Comparison of ENCODE assay signal across 14 cellular contexts in the genomic region with DNA sequence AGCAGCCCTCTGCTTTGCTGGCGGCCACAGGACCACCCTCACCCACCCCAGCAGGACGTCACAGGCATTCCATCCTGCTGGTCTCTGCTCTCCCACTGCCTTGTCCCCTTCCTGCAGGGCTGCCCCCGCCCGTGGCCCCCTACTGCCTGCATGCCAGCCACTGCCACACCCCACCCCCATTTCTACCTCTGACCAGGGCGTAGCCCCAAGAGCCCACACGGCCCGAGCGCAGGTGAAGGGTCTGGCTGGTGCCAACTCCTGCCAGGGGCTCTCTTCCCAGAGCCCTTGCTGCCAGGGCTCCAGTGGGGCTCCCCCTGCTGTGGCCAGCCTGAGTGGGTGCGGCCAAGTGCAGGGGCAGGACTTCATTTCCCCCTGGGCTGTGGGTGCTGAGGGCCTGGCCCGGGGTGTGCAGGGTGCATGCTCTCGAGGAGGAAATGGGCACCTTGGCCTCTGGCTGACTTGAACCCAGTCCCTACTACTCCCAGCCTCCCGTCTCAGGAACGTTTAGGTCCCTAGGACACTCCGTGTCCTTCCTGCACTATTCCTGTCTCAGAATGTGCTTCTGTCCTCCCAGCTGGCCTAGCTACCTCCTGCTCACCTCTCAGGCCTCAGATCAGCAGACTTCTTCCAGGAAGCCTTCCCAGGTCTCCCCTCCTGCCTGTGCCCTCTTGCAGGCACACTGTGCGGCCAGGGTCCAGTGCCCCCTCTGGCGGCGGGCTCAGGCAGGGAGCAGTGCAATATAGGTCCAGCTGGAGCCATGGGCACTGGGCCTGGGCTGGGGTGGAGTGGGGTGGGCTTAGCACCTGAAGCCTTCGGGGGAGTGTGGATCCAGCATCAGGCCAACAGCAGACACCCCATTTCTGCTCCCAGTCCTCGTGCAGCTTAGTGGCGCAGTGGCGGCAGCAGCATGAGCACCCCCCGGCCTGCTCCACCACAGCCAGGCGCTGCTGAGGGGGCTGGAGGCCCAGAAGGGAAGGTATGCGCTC. TPM values are rescaled to one million over a fixed set of nuclear protein-coding genes. Genes with fewer than 3 reads are reported as not detected.
A peak's percentile ranks its signal among the peaks of the same experiment; 100 is the strongest.
DNase-seq lines count a peak whose midpoint lies in the region; ATAC-seq and TF ChIP-seq lines count a peak whose summit lies in the region.
"Had no signal": no experiment of that assay in that cellular context is flagged by ENCODE, and none has a peak within 500 bp of the region (broad histone marks: within the 10 kb centered on the region; RNA-seq: fewer than 3 reads in every experiment).

No MANE protein-coding gene starts in this region.

- H3K9me3 ChIP-seq in PC-3 (ENCODE audit: low read length) (no peaks in the 10 kb centered on the region), smooth muscle cell (replicated peaks; ENCODE audit: low read depth) (no peaks in the 10 kb centered on the region), OCI-LY7 (ENCODE audit: low read length) (no peaks in the 10 kb centered on the region)
- H3K9me3 ChIP-seq: adrenal gland had no signal

- H3K4me1 ChIP-seq in PC-3 (ENCODE audit: insufficient read depth, low read length), result no peaks in the 10 kb centered on the region
- no peaks in the 10 kb centered on the region for H3K4me1 ChIP-seq in smooth muscle cell (ENCODE audit: low read depth)
- H3K4me1 ChIP-seq in OCI-LY7 (ENCODE audit: insufficient read depth, low read length, poor library complexity, severe bottlenecking), result peaks cover 6% of the 10 kb centered on the region
- H3K4me1 ChIP-seq: adrenal gland had no signal

- TF ChIP-seq CTCF in PC-3 (conservative IDR thresholded peaks at IDR 0.05; ENCODE audit: low read depth, low read length) (peak; percentile 47), fibroblast of pulmonary artery (IDR thresholded peaks at IDR 0.05; ENCODE audit: low read length, missing control alignments) (peak; percentile 13), smooth muscle cell (IDR thresholded peaks at IDR 0.05; ENCODE audit: borderline replicate concordance, insufficient read depth, poor library complexity, severe bottlenecking) (peak; percentile 23), OCI-LY7 (conservative IDR thresholded peaks at IDR 0.05; ENCODE audit: low read length) (no peak)

- H3K9me2 ChIP-seq in PC-3 (replicated peaks; ENCODE audit: low read length) (no peaks in the 10 kb centered on the region), OCI-LY7 (ENCODE audit: insufficient read depth, low read length) (no peaks in the 10 kb centered on the region)

- WGBS in smooth muscle cell (ENCODE audit: low lambda C conversion rate), result 81% methylated on average over 22 of the region's 24 CpGs

- DNase-seq in Right ventricle myocardium inferior (ENCODE audit: missing footprints), result peak; percentile 48
- no peak for DNase-seq in left cardiac atrium
- no peak for DNase-seq in PC-3
- no peak for DNase-seq in fibroblast of pulmonary artery (ENCODE audit: low read depth)
- no peak for DNase-seq in smooth muscle cell (lab: John Stamatoyannopoulos, UW; ENCODE audit: unreplicated experiment)
- no peak for DNase-seq in NCI-H146 treated with DMSO at 0.1 percent for 48 hours (lab: John Stamatoyannopoulos, UW; ENCODE audit: unreplicated experiment)
- no peak for DNase-seq in OCI-LY7 (ENCODE audit: low spot score)
- DNase-seq: adrenal gland; DND-41; effector memory CD8-positive, alpha-beta T cell; NCI-H1105; NCI-H446 had no signal

- intact Hi-C loops in Right ventricle myocardium inferior (cut with DNase I), result no loop called here
- intact Hi-C loops in left cardiac atrium (cut with DNase I), result loop anchor here in 1 of 2 donors (5.0 kb wide), 1 partner anchor 207 kb away; no protein-coding TSS in a partner anchor
- intact Hi-C loops in PC-3 (cut with micrococcal nuclease), result no loop called here
- intact Hi-C loops in OCI-LY7 (cut with micrococcal nuclease; ENCODE audit: unreplicated experiment), result no loop called here

- H3K4me3 ChIP-seq in PC-3 (ENCODE audit: low read length) (no peak overlapping the region), fibroblast of pulmonary artery (replicated peaks; ENCODE audit: low read depth, low read length) (no peak overlapping the region), smooth muscle cell (no peak overlapping the region), OCI-LY7 (ENCODE audit: low read depth, low read length, poor library complexity, severe bottlenecking) (no peak overlapping the region)
- H3K4me3 ChIP-seq: adrenal gland had no signal

- H3K27ac ChIP-seq in PC-3 (ENCODE audit: low read length) (no peak overlapping the region), smooth muscle cell (ENCODE audit: low read depth) (no peak overlapping the region), OCI-LY7 (ENCODE audit: low read depth, low read length, poor library complexity, severe bottlenecking) (no peak overlapping the region)
- H3K27ac ChIP-seq: adrenal gland had no signal

- no peaks in the 10 kb centered on the region for H3K79me2 ChIP-seq in PC-3 (ENCODE audit: low read length)
- H3K79me2 ChIP-seq in smooth muscle cell (ENCODE audit: low read depth), result no peaks in the 10 kb centered on the region
- no peaks in the 10 kb centered on the region for H3K79me2 ChIP-seq in OCI-LY7 (ENCODE audit: insufficient read depth, low read depth, low read length)

- H3F3A ChIP-seq in PC-3 (ENCODE audit: low read length, unreplicated experiment), result no peaks in the 10 kb centered on the region
- H3F3A ChIP-seq in smooth muscle cell (ENCODE audit: low read depth), result no peaks in the 10 kb centered on the region

- no peak overlapping the region for H3K9ac ChIP-seq in PC-3 (ENCODE audit: low read length)
- no peak overlapping the region for H3K9ac ChIP-seq in smooth muscle cell (ENCODE audit: low read depth)

- CTCF ChIA-PET in PC-3 (lab: Charles Lee) (interaction anchor here (0.5 kb wide), 1 partner anchor 11 kb away, joined by 4 read pairs; no protein-coding TSS in a partner anchor), OCI-LY7 (lab: Charles Lee; ENCODE audit: unreplicated experiment) (no interaction called here)

- H3K27me3 ChIP-seq in PC-3 (ENCODE audit: low read length) (no peaks in the 10 kb centered on the region), smooth muscle cell (ENCODE audit: low read depth) (peaks cover 18% of the 10 kb centered on the region)

- H3K36me3 ChIP-seq in PC-3 (ENCODE audit: low read depth, low read length), result no peaks in the 10 kb centered on the region
- H3K36me3 ChIP-seq in smooth muscle cell (ENCODE audit: low read depth), result no peaks in the 10 kb centered on the region
- H3K36me3 ChIP-seq in OCI-LY7 (ENCODE audit: insufficient read depth, low read length), result no peaks in the 10 kb centered on the region
- H3K36me3 ChIP-seq: adrenal gland had no signal

- H2AFZ ChIP-seq in PC-3 (ENCODE audit: low read length), result no peak overlapping the region
- no peak overlapping the region for H2AFZ ChIP-seq in smooth muscle cell (ENCODE audit: low read depth)
- H2AFZ ChIP-seq in OCI-LY7 (ENCODE audit: low read length), result no peak overlapping the region

- ATAC-seq in Right ventricle myocardium inferior, result no peak
- ATAC-seq in left cardiac atrium, result no peak
- peak; percentile 34; the same call in 1 of the 2 replicates for ATAC-seq in PC-3
- ATAC-seq in GM18861 (IDR thresholded peaks at IDR 0.05; ENCODE audit: unreplicated experiment), result no peak
- ATAC-seq: effector memory CD8-positive, alpha-beta T cell had no signal

- H4K20me1 ChIP-seq in PC-3 (ENCODE audit: low read length) (no peaks in the 10 kb centered on the region), smooth muscle cell (ENCODE audit: low read depth) (no peaks in the 10 kb centered on the region), OCI-LY7 (ENCODE audit: insufficient read depth, low read length) (no peaks in the 10 kb centered on the region)

- BruUV-seq in PC-3 (replicated peaks; lab: Mats Ljungman, UMichigan) (no TSS peak), OCI-LY7 (replicated peaks; lab: Mats Ljungman, UMichigan) (no TSS peak)

- H3K4me2 ChIP-seq in PC-3 (ENCODE audit: low read length), result no peak overlapping the region
- H3K4me2 ChIP-seq in smooth muscle cell, result no peak overlapping the region
- no peak overlapping the region for H3K4me2 ChIP-seq in OCI-LY7 (ENCODE audit: low read length)

- POLR2A ChIA-PET in PC-3 (lab: Charles Lee; ENCODE audit: unreplicated experiment) (no interaction called here), OCI-LY7 (lab: Charles Lee) (no interaction called here)

RNA-seq across cellular contexts. Expression of a gene that starts 1.4 kb away (rescaled TPM):
- not detected for total RNA-seq in Right ventricle myocardium inferior
- under 1 TPM in 1 of 2 donors, not detected in 1; 0.47 TPM for total RNA-seq in left cardiac atrium
- total RNA-seq in PC-3 (2014; rRNA removed), result not detected in 2 replicates
- total RNA-seq in smooth muscle cell, result not detected in 2 replicates
- not detected in 2 replicates for polyA plus RNA-seq in smooth muscle cell
- total RNA-seq in OCI-LY7 (2014; rRNA removed; shearing (Covaris generic)), result not detected in 2 replicates
- total RNA-seq in OCI-LY7 (2022), result not detected in 2 replicates
- total RNA-seq: adrenal gland, ureter had no signal
- polyA plus RNA-seq: adrenal gland had no signal

RNA-seq across cellular contexts. Expression of a gene that starts 9.1 kb away (rescaled TPM):
- 1.2 TPM for total RNA-seq in Right ventricle myocardium inferior
- under 1 TPM; 0.91 to 0.92 TPM for total RNA-seq in left cardiac atrium
- 1.4 and 2.0 TPM in 2 replicates for total RNA-seq in PC-3 (2014; rRNA removed)
- total RNA-seq in smooth muscle cell, result not detected in 2 replicates
- polyA plus RNA-seq in smooth muscle cell, result not detected in 2 replicates
- not detected in 2 replicates for total RNA-seq in OCI-LY7 (2014; rRNA removed; shearing (Covaris generic))
- not detected in 2 replicates for total RNA-seq in OCI-LY7 (2022)

RNA-seq across cellular contexts. Expression of a gene that starts 28.1 kb away (rescaled TPM):
- 68.9 TPM for total RNA-seq in Right ventricle myocardium inferior
- 10 to 100 TPM; 57.3 to 79.2 TPM for total RNA-seq in left cardiac atrium
- total RNA-seq in PC-3 (2014; rRNA removed), result 73.0 and 89.2 TPM in 2 replicates
- total RNA-seq in smooth muscle cell, result 56.6 and 71.2 TPM in 2 replicates
- 11.3 and 14.4 TPM in 2 replicates for polyA plus RNA-seq in smooth muscle cell
- 0.03 TPM in 1 of 2 replicates, not detected in the other for total RNA-seq in OCI-LY7 (2014; rRNA removed; shearing (Covaris generic))
- 0.20 and 0.46 TPM in 2 replicates for total RNA-seq in OCI-LY7 (2022)

RNA-seq across cellular contexts. Expression of a gene that starts 37.9 kb away (rescaled TPM):
- total RNA-seq in Right ventricle myocardium inferior (56.5 TPM), left cardiac atrium (10 to 100 TPM; 60.2 to 72.0 TPM), PC-3 (2014; rRNA removed) (80.7 and 87.3 TPM in 2 replicates), smooth muscle cell (35.7 and 46.5 TPM in 2 replicates), OCI-LY7 (2022) (not detected in 2 replicates)
- 57.7 and 76.5 TPM in 2 replicates for polyA plus RNA-seq in smooth muscle cell
- not detected in 2 replicates for total RNA-seq in OCI-LY7 (2014; rRNA removed; shearing (Covaris generic))

Comparison
In these comparisons a context has a peak if more than half of its experiments do, and no peak if none do; other contexts are left out.
1. RNA of a gene that starts 28.1 kb away (total RNA-seq): 57.3 to 79.2 TPM in left cardiac atrium, 73.0 to 89.2 TPM in PC-3, 56.6 to 71.2 TPM in smooth muscle cell and 68.9 TPM in Right ventricle myocardium inferior (single experiment); 0.03 to 0.46 TPM in OCI-LY7; every median in the first group is over 10 times any median in the second.